In the genomic region with DNA sequence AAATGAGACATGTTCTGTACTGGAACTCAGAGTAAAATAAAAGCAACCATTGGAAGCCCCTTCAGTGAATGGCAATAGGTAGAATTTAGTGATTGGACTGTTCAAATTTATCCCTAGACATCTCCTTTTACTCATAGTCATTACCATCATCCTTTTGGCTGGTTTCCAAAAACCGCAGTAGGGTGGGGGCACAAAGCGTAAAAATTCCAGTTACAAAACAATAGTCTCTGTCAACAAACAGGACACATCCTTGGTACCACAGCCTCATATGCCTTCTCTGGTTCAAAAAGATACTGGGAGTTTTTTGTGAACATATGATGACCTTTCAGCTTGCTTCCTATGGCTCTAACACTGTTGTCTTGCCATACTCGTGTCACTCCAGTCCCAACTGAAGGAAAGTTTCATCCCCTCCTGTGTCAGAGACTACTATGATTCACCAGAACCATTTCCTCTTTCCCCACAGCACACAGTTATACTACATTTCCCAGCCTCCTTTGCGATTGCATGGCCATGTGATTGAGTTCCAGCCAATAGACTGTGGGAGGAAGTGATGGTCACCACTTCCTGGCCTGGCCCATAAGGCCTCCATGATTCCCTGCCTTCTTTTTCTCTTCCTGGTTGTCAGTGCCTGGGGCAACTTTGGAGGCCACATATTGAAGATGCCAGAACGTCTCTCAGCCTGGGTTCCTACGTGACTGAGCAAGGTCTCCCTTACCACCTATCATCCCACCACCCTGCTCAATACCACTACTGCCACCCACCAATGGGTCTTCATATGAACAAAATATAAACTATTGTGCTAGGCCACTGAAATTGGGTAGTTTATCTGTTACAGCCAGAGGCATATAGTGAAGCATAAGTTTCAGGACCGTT, we compare ENCODE assay signal across 1 cellular context.
TF ChIP-seq lines count a peak whose summit lies in the region.

No MANE protein-coding gene starts in this region.

TF ChIP-seq in K562, 482 proteins besides CTCF, POLR2A, EP300 and RAD21 (continued from another document and continues in another):
- TF ChIP-seq, protein P1, sequence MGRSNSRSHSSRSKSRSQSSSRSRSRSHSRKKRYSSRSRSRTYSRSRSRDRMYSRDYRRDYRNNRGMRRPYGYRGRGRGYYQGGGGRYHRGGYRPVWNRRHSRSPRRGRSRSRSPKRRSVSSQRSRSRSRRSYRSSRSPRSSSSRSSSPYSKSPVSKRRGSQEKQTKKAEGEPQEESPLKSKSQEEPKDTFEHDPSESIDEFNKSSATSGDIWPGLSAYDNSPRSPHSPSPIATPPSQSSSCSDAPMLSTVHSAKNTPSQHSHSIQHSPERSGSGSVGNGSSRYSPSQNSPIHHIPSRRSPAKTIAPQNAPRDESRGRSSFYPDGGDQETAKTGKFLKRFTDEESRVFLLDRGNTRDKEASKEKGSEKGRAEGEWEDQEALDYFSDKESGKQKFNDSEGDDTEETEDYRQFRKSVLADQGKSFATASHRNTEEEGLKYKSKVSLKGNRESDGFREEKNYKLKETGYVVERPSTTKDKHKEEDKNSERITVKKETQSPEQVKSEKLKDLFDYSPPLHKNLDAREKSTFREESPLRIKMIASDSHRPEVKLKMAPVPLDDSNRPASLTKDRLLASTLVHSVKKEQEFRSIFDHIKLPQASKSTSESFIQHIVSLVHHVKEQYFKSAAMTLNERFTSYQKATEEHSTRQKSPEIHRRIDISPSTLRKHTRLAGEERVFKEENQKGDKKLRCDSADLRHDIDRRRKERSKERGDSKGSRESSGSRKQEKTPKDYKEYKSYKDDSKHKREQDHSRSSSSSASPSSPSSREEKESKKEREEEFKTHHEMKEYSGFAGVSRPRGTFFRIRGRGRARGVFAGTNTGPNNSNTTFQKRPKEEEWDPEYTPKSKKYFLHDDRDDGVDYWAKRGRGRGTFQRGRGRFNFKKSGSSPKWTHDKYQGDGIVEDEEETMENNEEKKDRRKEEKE (IDR thresholded peaks at IDR 0.05; ENCODE audit: borderline replicate concordance in 1 of 2, control insufficient read depth in 1 of 2, low read depth in 2 of 2, low read length in 1 of 2), result no peak
- TF ChIP-seq CHCHD3 (CRISPR knock-in tag; IDR thresholded peaks at IDR 0.05), result no peak
- no peak for TF ChIP-seq ILK (tag; IDR thresholded peaks at IDR 0.05; ENCODE audit: borderline replicate concordance, low read depth)
- TF ChIP-seq THAP7 (CRISPR knock-in tag; IDR thresholded peaks at IDR 0.05), result no peak
- TF ChIP-seq DEAF1 (CRISPR knock-in tag; IDR thresholded peaks at IDR 0.05), result no peak
- TF ChIP-seq NRF1 (conservative IDR thresholded peaks at IDR 0.05 in 1 of 2, IDR thresholded peaks at IDR 0.05 in 1 of 2), result no peak
- TF ChIP-seq ZFPM2 (CRISPR knock-in tag; IDR thresholded peaks at IDR 0.05), result no peak
- TF ChIP-seq, protein P2, sequence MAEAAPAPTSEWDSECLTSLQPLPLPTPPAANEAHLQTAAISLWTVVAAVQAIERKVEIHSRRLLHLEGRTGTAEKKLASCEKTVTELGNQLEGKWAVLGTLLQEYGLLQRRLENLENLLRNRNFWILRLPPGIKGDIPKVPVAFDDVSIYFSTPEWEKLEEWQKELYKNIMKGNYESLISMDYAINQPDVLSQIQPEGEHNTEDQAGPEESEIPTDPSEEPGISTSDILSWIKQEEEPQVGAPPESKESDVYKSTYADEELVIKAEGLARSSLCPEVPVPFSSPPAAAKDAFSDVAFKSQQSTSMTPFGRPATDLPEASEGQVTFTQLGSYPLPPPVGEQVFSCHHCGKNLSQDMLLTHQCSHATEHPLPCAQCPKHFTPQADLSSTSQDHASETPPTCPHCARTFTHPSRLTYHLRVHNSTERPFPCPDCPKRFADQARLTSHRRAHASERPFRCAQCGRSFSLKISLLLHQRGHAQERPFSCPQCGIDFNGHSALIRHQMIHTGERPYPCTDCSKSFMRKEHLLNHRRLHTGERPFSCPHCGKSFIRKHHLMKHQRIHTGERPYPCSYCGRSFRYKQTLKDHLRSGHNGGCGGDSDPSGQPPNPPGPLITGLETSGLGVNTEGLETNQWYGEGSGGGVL (CRISPR knock-in tag; IDR thresholded peaks at IDR 0.05), result no peak
- TF ChIP-seq CREM (IDR thresholded peaks at IDR 0.05; ENCODE audit: low read depth), result peak; percentile 88
- TF ChIP-seq, protein P3, sequence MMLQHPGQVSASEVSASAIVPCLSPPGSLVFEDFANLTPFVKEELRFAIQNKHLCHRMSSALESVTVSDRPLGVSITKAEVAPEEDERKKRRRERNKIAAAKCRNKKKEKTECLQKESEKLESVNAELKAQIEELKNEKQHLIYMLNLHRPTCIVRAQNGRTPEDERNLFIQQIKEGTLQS (IDR thresholded peaks at IDR 0.05), result peak; percentile 39; the same call in 1 of the 2 replicates
- TF ChIP-seq, protein P3 (CRISPR knock-in tag; conservative IDR thresholded peaks at IDR 0.05), result 0 out of 2 replicates have a peak, but pooled peaks have one; percentile 15
- no peak for TF ChIP-seq DNMT1 (IDR thresholded peaks at IDR 0.05)
- no peak for TF ChIP-seq ZMIZ1 (IDR thresholded peaks at IDR 0.05; ENCODE audit: low read depth in 2 of 2, low read length in 2 of 2)
- TF ChIP-seq GTF3C2 (IDR thresholded peaks at IDR 0.05; ENCODE audit: borderline replicate concordance, extremely low read depth, insufficient read length), result no peak
- TF ChIP-seq HDAC2 (IDR thresholded peaks at IDR 0.05), result no peak
- peak; percentile 70 for TF ChIP-seq FOS (IDR thresholded peaks at IDR 0.05; ENCODE audit: extremely low read depth, insufficient read length)
- no peak for TF ChIP-seq KDM2B (CRISPR knock-in tag; IDR thresholded peaks at IDR 0.05)
- TF ChIP-seq NFYB (IDR thresholded peaks at IDR 0.05; ENCODE audit: extremely low read depth, insufficient read length), result peak; percentile 96
- TF ChIP-seq TCFL5 (CRISPR knock-in tag; conservative IDR thresholded peaks at IDR 0.05), result 0 out of 2 replicates have a peak, but pooled peaks have one; percentile 39
- no peak for TF ChIP-seq GTF2A2 (tag; IDR thresholded peaks at IDR 0.05)
- TF ChIP-seq SNAPC5 (CRISPR knock-in tag; IDR thresholded peaks at IDR 0.05), result no peak
- TF ChIP-seq E2F8 (IDR thresholded peaks at IDR 0.05; ENCODE audit: low read depth, partially characterized antibody), result no peak
- no peak for TF ChIP-seq MCM5 (IDR thresholded peaks at IDR 0.05; ENCODE audit: low read depth)
- peak; percentile 88 for TF ChIP-seq NFRKB (IDR thresholded peaks at IDR 0.05; ENCODE audit: low read depth)
- TF ChIP-seq GTF2B (IDR thresholded peaks at IDR 0.05; ENCODE audit: extremely low read depth, insufficient read length), result no peak
- no peak for TF ChIP-seq ZNF239 (CRISPR knock-in tag; IDR thresholded peaks at IDR 0.05)
- TF ChIP-seq ZNF431 (CRISPR knock-in tag; IDR thresholded peaks at IDR 0.05), result no peak
- no peak for TF ChIP-seq CBX8 (IDR thresholded peaks at IDR 0.05; ENCODE audit: borderline replicate concordance, extremely low read depth, low read depth, low read length, poor library complexity, severe bottlenecking)
- no peak for TF ChIP-seq MXD1 (CRISPR knock-in tag; IDR thresholded peaks at IDR 0.05; ENCODE audit: borderline replicate concordance, poor library complexity, severe bottlenecking)
- no peak for TF ChIP-seq MAFG (tag; conservative IDR thresholded peaks at IDR 0.05)
- TF ChIP-seq GATAD2B (IDR thresholded peaks at IDR 0.05; ENCODE audit: borderline replicate concordance), result no peak
- TF ChIP-seq HEY1 (CRISPR knock-in tag; IDR thresholded peaks at IDR 0.05; ENCODE audit: borderline replicate concordance), result no peak
- no peak for TF ChIP-seq TAF1 (IDR thresholded peaks at IDR 0.05; ENCODE audit: control insufficient read depth, extremely low read depth, insufficient read depth, low read length, severe bottlenecking)
- no peak for TF ChIP-seq HNRNPLL (IDR thresholded peaks at IDR 0.05; ENCODE audit: low read depth, low read length, poor library complexity, severe bottlenecking)
